ENCODE assay signal across 23 cellular contexts in genomic region chr7:11516328-11516727, GRCh38.
"Had no signal": no experiment of that assay in that cellular context is flagged by ENCODE, and none has a peak within 500 bp of the region (broad histone marks: within the 10 kb centered on the region; RNA-seq: fewer than 3 reads in every experiment).

No MANE protein-coding gene starts in this region.

- ATAC-seq: foreskin keratinocyte, gastroesophageal sphincter, heart left ventricle, left colon, left lung, left ventricle myocardium superior, lower lobe of right lung, mucosa of descending colon had no signal

- H3K4me1 Mint-ChIP-seq: immature natural killer cell, mesothelial cell of epicardium, naive B cell had no signal

- FAIRE-seq: colon, endothelial cell of umbilical vein, frontal cortex, kidney had no signal

- H3K27me3 Mint-ChIP-seq: naive B cell had no signal

- H3K27ac Mint-ChIP-seq: immature natural killer cell, mesothelial cell of epicardium, naive B cell had no signal

- DNase-seq: dermis blood vessel endothelial cell; dorsolateral prefrontal cortex; effector CD4-positive, alpha-beta T cell; effector memory CD4-positive, alpha-beta T cell; foreskin keratinocyte; heart left ventricle; hypothalamus; immature natural killer cell; islet precursor cell; kidney; kidney glomerular epithelial cell; left colon; left lung; left ventricle myocardium superior; lower lobe of right lung; mesenchymal stem cell; mucosa of descending colon; naive B cell had no signal

- H3K4me3 Mint-ChIP-seq: immature natural killer cell, mesothelial cell of epicardium, naive B cell had no signal

- H3K36me3 Mint-ChIP-seq: immature natural killer cell, naive B cell had no signal
